ENCODE assay signal across 10 cellular contexts in the genomic region with DNA sequence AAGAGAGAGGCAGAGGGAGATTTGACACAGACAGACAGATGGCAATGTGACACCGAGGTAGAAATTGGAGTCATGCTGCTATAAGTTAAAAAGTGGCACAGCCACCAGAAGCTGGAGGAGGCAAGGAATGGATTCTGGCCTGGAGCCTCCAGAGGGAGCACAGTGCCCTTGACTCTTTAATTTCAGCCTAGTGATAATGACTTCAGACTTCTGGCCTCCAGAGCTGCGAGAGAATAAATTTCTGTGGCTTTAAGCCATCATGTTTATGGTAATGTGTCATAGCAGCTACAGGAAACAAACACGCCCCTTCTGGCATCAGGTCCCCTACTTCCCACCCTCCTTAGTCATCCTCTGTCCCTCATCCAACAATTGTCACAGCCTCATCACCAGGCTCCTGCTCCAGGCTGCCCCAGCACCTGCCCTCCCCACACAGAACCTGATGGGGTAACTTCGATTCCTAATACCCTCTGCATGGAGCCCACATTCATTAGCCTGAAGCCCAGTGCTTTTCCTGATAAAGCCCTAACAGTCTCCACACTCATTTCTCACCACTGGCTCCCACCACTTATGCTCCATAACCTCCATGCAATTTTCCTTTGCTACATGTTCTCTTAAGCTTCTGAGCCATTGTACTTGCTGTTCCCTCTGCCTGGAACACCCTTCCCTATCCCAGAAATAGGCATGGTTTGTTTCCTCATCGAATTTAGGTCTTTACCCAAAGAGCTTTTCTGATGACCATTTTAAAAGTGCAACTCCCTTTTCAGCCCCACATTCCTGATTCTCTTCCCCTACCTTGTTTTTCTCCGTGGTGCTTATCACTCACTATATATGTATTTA.
A peak's percentile ranks its signal among the peaks of the same experiment; 100 is the strongest.
DNase-seq lines count a peak whose midpoint lies in the region; ATAC-seq and TF ChIP-seq lines count a peak whose summit lies in the region.
"Had no signal": no experiment of that assay in that cellular context is flagged by ENCODE, and none has a peak within 500 bp of the region (broad histone marks: within the 10 kb centered on the region; RNA-seq: fewer than 3 reads in every experiment).

No MANE protein-coding gene starts in this region.

- H3K9me3 ChIP-seq in PC-9 (ENCODE audit: insufficient read depth, low read depth): no peaks in the 10 kb centered on the region

- TF ChIP-seq CTCF in PC-9 (conservative IDR thresholded peaks at IDR 0.05): peak; percentile 68
- TF ChIP-seq CTCF in epithelial cell of proximal tubule (conservative IDR thresholded peaks at IDR 0.05; ENCODE audit: low read depth, low read length): peak; percentile 48
- peak in 1 of 2 experiments; percentile 23; a peak in 1 of 4 replicates for TF ChIP-seq CTCF in GM23338 (conservative IDR thresholded peaks at IDR 0.05; ENCODE audit: low read depth in 2 of 2)

- no peaks in the 10 kb centered on the region for H3K9me3 Mint-ChIP-seq in GM23338

- H2AFZ ChIP-seq in PC-9 (no peak overlapping the region), GM23338 (no peak overlapping the region)

- CTCF ChIA-PET in PC-9 (lab: Charles Lee): interaction anchor here (0.6 to 1.4 kb wide), 5 partner anchors 66 to 236 kb away, joined by 4 to 8 read pairs (median 5); no protein-coding TSS in a partner anchor

- no peaks in the 10 kb centered on the region for H3K27me3 ChIP-seq in PC-9 (ENCODE audit: insufficient read depth, low read depth)
- no peaks in the 10 kb centered on the region for H3K27me3 ChIP-seq in GM23338 (ENCODE audit: insufficient read depth)

- no peak overlapping the region for H3K4me3 Mint-ChIP-seq in GM23338

- H3K4me3 ChIP-seq in PC-9 (peak overlapping the region; percentile 5; the same call in 1 of the 2 replicates), epithelial cell of proximal tubule (ENCODE audit: low read depth, low read length) (no peak overlapping the region), GM23338 (no peak overlapping the region)
- H3K4me3 ChIP-seq: skin epidermis had no signal

- H3K27ac ChIP-seq in PC-9 (peak overlapping the region; percentile 88), GM23338 (ENCODE audit: low read depth) (no peak overlapping the region)
- H3K27ac ChIP-seq: C4-2B had no signal

- H3K36me3 ChIP-seq in PC-9 (ENCODE audit: low read depth) (no peaks in the 10 kb centered on the region), GM23338 (ENCODE audit: insufficient read depth) (no peaks in the 10 kb centered on the region)

- intact Hi-C loops in PC-9 (cut with micrococcal nuclease; ENCODE audit: unreplicated experiment): loop anchor here (1.0 to 10.0 kb wide), 8 partner anchors 62 to 345 kb away; no protein-coding TSS in a partner anchor

- POLR2A ChIA-PET in PC-9 (lab: Charles Lee; ENCODE audit: unreplicated experiment): interaction anchor here (0.5 to 0.7 kb wide), 4 partner anchors 57 to 332 kb away, joined by 3 to 8 read pairs (median 4); no protein-coding TSS in a partner anchor

- H3K79me2 ChIP-seq in PC-9 (ENCODE audit: low read depth) (no peaks in the 10 kb centered on the region), GM23338 (replicated peaks; ENCODE audit: insufficient read depth) (no peaks in the 10 kb centered on the region)

- H3K9me2 ChIP-seq in PC-9 (ENCODE audit: insufficient read depth) (no peaks in the 10 kb centered on the region), GM23338 (ENCODE audit: insufficient read depth) (no peaks in the 10 kb centered on the region)

- no peak overlapping the region for H3K27ac Mint-ChIP-seq in GM23338

- H4K20me1 ChIP-seq in PC-9 (ENCODE audit: insufficient read depth) (no peaks in the 10 kb centered on the region), GM23338 (replicated peaks; ENCODE audit: insufficient read depth) (no peaks in the 10 kb centered on the region)

- H3F3A ChIP-seq in PC-9 (ENCODE audit: insufficient read depth, low read depth): peaks cover 63% of the 10 kb centered on the region
- no peaks in the 10 kb centered on the region for H3F3A ChIP-seq in GM23338 (replicated peaks; ENCODE audit: low read depth)

- H3K27me3 Mint-ChIP-seq in GM23338 (ENCODE audit: insufficient read depth, low read depth, poor library complexity): peaks cover 8% of the 10 kb centered on the region

- no TSS peak for BruUV-seq in PC-9 (replicated peaks; lab: Mats Ljungman, UMichigan)

- H3K4me1 ChIP-seq in PC-9 (replicated peaks; ENCODE audit: insufficient read depth) (peaks cover 72% of the 10 kb centered on the region), GM23338 (ENCODE audit: insufficient read depth) (no peaks in the 10 kb centered on the region)

- no peaks in the 10 kb centered on the region; the same call in 2 of the 3 replicates for H3K36me3 Mint-ChIP-seq in GM23338 (ENCODE audit: low read depth)

- H3K4me2 ChIP-seq in PC-9 (peak overlapping the region; percentile 64), GM23338 (no peak overlapping the region)

- peaks cover 3% of the 10 kb centered on the region; the same call in 2 of the 3 replicates for H3K4me1 Mint-ChIP-seq in GM23338

- no peak for ATAC-seq in GM23338

- DNase-seq in NCI-H2171 treated with DMSO at 0.1 percent for 48 hours (lab: John Stamatoyannopoulos, UW): peak; percentile 7
- no peak for DNase-seq in NCI-H2171 (lab: John Stamatoyannopoulos, UW)
- DNase-seq in PC-9: peak; percentile 80 to 98
- peak; percentile 47 for DNase-seq in epithelial cell of proximal tubule (ENCODE audit: low read depth)
- peak; percentile 89 for DNase-seq in renal cortical epithelial cell (ENCODE audit: low read depth)
- no peak for DNase-seq in stimulated activated CD8-positive, alpha-beta memory T cell treated with anti-CD3 and anti-CD28 coated beads, Interleukin-4, amount 100 ng/mL, for 48 hours
- no peak for DNase-seq in COR-L47 (lab: John Stamatoyannopoulos, UW)
- no peak for DNase-seq in GM23338 (ENCODE audit: low spot score)

TF ChIP-seq in GM23338, 12 proteins besides CTCF, POLR2A, EP300 and RAD21 (continues in another document):
- TF ChIP-seq EZH2phosphoT487 (IDR thresholded peaks at IDR 0.05; ENCODE audit: unreplicated experiment) (no peak), EZH2 (IDR thresholded peaks at IDR 0.05; ENCODE audit: low read depth, unreplicated experiment) (no peak), STAT1 (IDR thresholded peaks at IDR 0.05; ENCODE audit: unreplicated experiment) (no peak), ZNF331 (CRISPR knock-in tag; IDR thresholded peaks at IDR 0.05; ENCODE audit: low read depth) (no peak)
- TF ChIP-seq, protein P1, sequence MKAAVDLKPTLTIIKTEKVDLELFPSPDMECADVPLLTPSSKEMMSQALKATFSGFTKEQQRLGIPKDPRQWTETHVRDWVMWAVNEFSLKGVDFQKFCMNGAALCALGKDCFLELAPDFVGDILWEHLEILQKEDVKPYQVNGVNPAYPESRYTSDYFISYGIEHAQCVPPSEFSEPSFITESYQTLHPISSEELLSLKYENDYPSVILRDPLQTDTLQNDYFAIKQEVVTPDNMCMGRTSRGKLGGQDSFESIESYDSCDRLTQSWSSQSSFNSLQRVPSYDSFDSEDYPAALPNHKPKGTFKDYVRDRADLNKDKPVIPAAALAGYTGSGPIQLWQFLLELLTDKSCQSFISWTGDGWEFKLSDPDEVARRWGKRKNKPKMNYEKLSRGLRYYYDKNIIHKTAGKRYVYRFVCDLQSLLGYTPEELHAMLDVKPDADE (IDR thresholded peaks at IDR 0.05): no peak
- TF ChIP-seq, protein P2, sequence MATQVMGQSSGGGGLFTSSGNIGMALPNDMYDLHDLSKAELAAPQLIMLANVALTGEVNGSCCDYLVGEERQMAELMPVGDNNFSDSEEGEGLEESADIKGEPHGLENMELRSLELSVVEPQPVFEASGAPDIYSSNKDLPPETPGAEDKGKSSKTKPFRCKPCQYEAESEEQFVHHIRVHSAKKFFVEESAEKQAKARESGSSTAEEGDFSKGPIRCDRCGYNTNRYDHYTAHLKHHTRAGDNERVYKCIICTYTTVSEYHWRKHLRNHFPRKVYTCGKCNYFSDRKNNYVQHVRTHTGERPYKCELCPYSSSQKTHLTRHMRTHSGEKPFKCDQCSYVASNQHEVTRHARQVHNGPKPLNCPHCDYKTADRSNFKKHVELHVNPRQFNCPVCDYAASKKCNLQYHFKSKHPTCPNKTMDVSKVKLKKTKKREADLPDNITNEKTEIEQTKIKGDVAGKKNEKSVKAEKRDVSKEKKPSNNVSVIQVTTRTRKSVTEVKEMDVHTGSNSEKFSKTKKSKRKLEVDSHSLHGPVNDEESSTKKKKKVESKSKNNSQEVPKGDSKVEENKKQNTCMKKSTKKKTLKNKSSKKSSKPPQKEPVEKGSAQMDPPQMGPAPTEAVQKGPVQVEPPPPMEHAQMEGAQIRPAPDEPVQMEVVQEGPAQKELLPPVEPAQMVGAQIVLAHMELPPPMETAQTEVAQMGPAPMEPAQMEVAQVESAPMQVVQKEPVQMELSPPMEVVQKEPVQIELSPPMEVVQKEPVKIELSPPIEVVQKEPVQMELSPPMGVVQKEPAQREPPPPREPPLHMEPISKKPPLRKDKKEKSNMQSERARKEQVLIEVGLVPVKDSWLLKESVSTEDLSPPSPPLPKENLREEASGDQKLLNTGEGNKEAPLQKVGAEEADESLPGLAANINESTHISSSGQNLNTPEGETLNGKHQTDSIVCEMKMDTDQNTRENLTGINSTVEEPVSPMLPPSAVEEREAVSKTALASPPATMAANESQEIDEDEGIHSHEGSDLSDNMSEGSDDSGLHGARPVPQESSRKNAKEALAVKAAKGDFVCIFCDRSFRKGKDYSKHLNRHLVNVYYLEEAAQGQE (IDR thresholded peaks at IDR 0.05; ENCODE audit: unreplicated experiment): no peak

Comparison
In these comparisons a context has a peak if more than half of its experiments do, and no peak if none do; other contexts are left out.
1. DNase-seq: peak in NCI-H2171 treated with DMSO at 0.1 percent for 48 hours (single experiment), PC-9 (2 of 2), epithelial cell of proximal tubule (single experiment) and renal cortical epithelial cell (single experiment); none in NCI-H2171 (single experiment), stimulated activated CD8-positive, alpha-beta memory T cell treated with anti-CD3 and anti-CD28 coated beads, Interleukin-4, amount 100 ng/mL, for 48 hours (single experiment), COR-L47 (single experiment) and GM23338 (single experiment).